Comparison of ENCODE assay signal across 20 cellular contexts in the genomic region with DNA sequence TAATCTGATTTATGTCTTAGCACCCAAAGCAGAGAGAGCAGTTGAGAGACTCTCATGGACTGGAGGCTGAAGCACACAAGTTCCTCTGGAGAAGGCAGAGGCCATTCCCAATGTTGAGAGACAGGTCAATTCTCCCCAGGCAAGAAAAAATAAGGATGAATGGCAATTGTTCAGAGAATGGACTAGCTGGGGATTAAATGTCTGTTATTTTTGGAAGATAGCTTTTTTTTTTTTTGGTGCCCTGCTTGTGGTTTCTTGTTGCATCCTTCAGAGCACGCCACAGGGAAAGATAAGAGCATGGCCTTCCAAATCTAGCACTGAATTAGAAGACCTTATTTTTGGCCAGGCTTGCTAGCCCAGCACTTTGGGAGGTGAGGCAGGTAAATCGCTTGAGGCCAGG.
DNase-seq lines count a peak whose midpoint lies in the region; ATAC-seq and TF ChIP-seq lines count a peak whose summit lies in the region.
"Had no signal": no experiment of that assay in that cellular context is flagged by ENCODE, and none has a peak within 500 bp of the region (broad histone marks: within the 10 kb centered on the region; RNA-seq: fewer than 3 reads in every experiment).

No MANE protein-coding gene starts in this region.

- 0 out of 2 replicates have a peak, but pooled peaks cover 4% of the 10 kb centered on the region for H3K79me2 ChIP-seq in PC-3 (ENCODE audit: low read length)

- peaks cover 18% of the 10 kb centered on the region for H3F3A ChIP-seq in PC-3 (ENCODE audit: low read length, unreplicated experiment)

- H3K27me3 Mint-ChIP-seq in Calu3 (ENCODE audit: unreplicated experiment): no peaks in the 10 kb centered on the region
- H3K27me3 Mint-ChIP-seq in osteocyte (ENCODE audit: unreplicated experiment): no peaks in the 10 kb centered on the region

- no peak overlapping the region for H3K4me3 Mint-ChIP-seq in Calu3 (ENCODE audit: low read depth, unreplicated experiment)
- H3K4me3 Mint-ChIP-seq in osteocyte (ENCODE audit: unreplicated experiment): no peak overlapping the region
- H3K4me3 Mint-ChIP-seq: stimulated activated naive CD8-positive, alpha-beta T cell treated with anti-CD3 and anti-CD28 coated beads, Interleukin-15, amount 100 ng/mL, for 72 hours had no signal

- intact Hi-C loops in Calu3 (cut with micrococcal nuclease; ENCODE audit: unreplicated experiment) (loop anchor here (10.0 kb wide), 1 partner anchor 223 kb away; the partner anchor contains the start of gene SLC45A1), PC-3 (cut with micrococcal nuclease) (no loop called here)

- peak overlapping the region; percentile 83 for H3K9ac ChIP-seq in PC-3 (ENCODE audit: low read length)

- H3K4me1 ChIP-seq in PC-3 (ENCODE audit: insufficient read depth, low read length): peaks cover 67% of the 10 kb centered on the region
- H3K4me1 ChIP-seq: uterus had no signal

- no peaks in the 10 kb centered on the region for H3K36me3 ChIP-seq in PC-3 (ENCODE audit: low read depth, low read length)
- H3K36me3 ChIP-seq: left lung, uterus had no signal

- H3K4me1 Mint-ChIP-seq in Calu3 (ENCODE audit: low read depth, unreplicated experiment) (peaks cover 63% of the 10 kb centered on the region), osteocyte (ENCODE audit: unreplicated experiment) (peaks cover 78% of the 10 kb centered on the region)

- DNase-seq in Calu3 (no peak), PC-3 (no peak), cardiac fibroblast (ENCODE audit: low read depth in 2 of 2) (peak; percentile 37 to 41), osteocyte (ENCODE audit: extremely low spot score, unreplicated experiment) (no peak), NCI-H2171 (lab: John Stamatoyannopoulos, UW) (no peak), NCI-H524 (lab: John Stamatoyannopoulos, UW) (no peak), cortex of kidney (lab: John Stamatoyannopoulos, UW) (no peak)
- no peak for DNase-seq in stimulated activated CD4-positive, alpha-beta T cell treated with anti-CD3 and anti-CD28 coated beads, Interleukin-4, amount 100 ng/mL, for 24 hours
- DNase-seq: activated CD4-positive, alpha-beta T cell treated with anti-CD3 and anti-CD28 coated beads, Interleukin-2, amount 50 U/mL, for 1 hour; anterior cingulate cortex; COR-L47; GOT3; left lung; NCI-H2081 treated with DMSO at 0.1 percent for 48 hours; NCI-H526 treated with DMSO at 0.1 percent for 48 hours; nucleus accumbens; right cardiac atrium; stimulated activated naive CD8-positive, alpha-beta T cell treated with anti-CD3 and anti-CD28 coated beads, Interleukin-15, amount 100 ng/mL, for 72 hours; uterus had no signal

- H3K9me2 ChIP-seq in PC-3 (replicated peaks; ENCODE audit: low read length): no peaks in the 10 kb centered on the region

- POLR2A ChIA-PET in PC-3 (lab: Charles Lee; ENCODE audit: unreplicated experiment): interaction anchor here (0.6 kb wide), 1 partner anchor 42 kb away, joined by 17 read pairs; no protein-coding TSS in a partner anchor

- H3K36me3 Mint-ChIP-seq in Calu3 (ENCODE audit: insufficient read depth, unreplicated experiment) (peaks cover 32% of the 10 kb centered on the region), osteocyte (ENCODE audit: unreplicated experiment) (no peaks in the 10 kb centered on the region)

- BruUV-seq in Calu3 (replicated peaks; lab: Mats Ljungman, UMichigan) (no TSS peak), PC-3 (replicated peaks; lab: Mats Ljungman, UMichigan) (no TSS peak)

- H3K27me3 ChIP-seq in PC-3 (ENCODE audit: low read length): no peaks in the 10 kb centered on the region
- H3K27me3 ChIP-seq: left lung, uterus had no signal

- TF ChIP-seq CTCF in Calu3 (IDR thresholded peaks at IDR 0.05; ENCODE audit: unreplicated experiment) (no peak), PC-3 (conservative IDR thresholded peaks at IDR 0.05; ENCODE audit: low read depth, low read length) (no peak), cardiac fibroblast (IDR thresholded peaks at IDR 0.05; ENCODE audit: low read depth, low read length) (no peak), osteocyte (IDR thresholded peaks at IDR 0.05) (no peak)

- no peak overlapping the region for H2AFZ ChIP-seq in PC-3 (ENCODE audit: low read length)

- no peak for ATAC-seq in PC-3
- ATAC-seq: left lung; right cardiac atrium; stimulated activated naive CD8-positive, alpha-beta T cell treated with anti-CD3 and anti-CD28 coated beads, Interleukin-15, amount 100 ng/mL, for 72 hours had no signal

- H3K27ac ChIP-seq in PC-3 (ENCODE audit: low read length): peak overlapping the region; percentile 98
- H3K27ac ChIP-seq: coronary artery, left lung had no signal

- H3K9me3 Mint-ChIP-seq in Calu3 (ENCODE audit: low read depth, unreplicated experiment) (no peaks in the 10 kb centered on the region), osteocyte (ENCODE audit: unreplicated experiment) (peaks cover under 1% of the 10 kb centered on the region)
- H3K9me3 Mint-ChIP-seq: stimulated activated naive CD8-positive, alpha-beta T cell treated with anti-CD3 and anti-CD28 coated beads, Interleukin-15, amount 100 ng/mL, for 72 hours had no signal

- H3K9me3 ChIP-seq in PC-3 (ENCODE audit: low read length): no peaks in the 10 kb centered on the region
- H3K9me3 ChIP-seq: left lung, uterus had no signal

- CTCF ChIA-PET in Calu3 (lab: Charles Lee): interaction anchor here (0.6 kb wide), 1 partner anchor 119 kb away, joined by 7 read pairs; no protein-coding TSS in a partner anchor
- CTCF ChIA-PET in PC-3 (lab: Charles Lee): no interaction called here

- H3K27ac Mint-ChIP-seq in Calu3 (ENCODE audit: unreplicated experiment) (peak overlapping the region; percentile 81), osteocyte (ENCODE audit: unreplicated experiment) (peak overlapping the region; percentile 92)

- no peak overlapping the region for H3K4me2 ChIP-seq in PC-3 (ENCODE audit: low read length)

- no peak overlapping the region for H3K4me3 ChIP-seq in PC-3 (ENCODE audit: low read length)
- H3K4me3 ChIP-seq in cardiac fibroblast (replicated peaks in 1 of 2; ENCODE audit: low read depth in 2 of 2, low read length in 2 of 2): no peak overlapping the region
- H3K4me3 ChIP-seq: coronary artery, left lung, uterus had no signal

- H4K20me1 ChIP-seq in PC-3 (ENCODE audit: low read length): no peaks in the 10 kb centered on the region

Comparison
In these comparisons a context has a peak if more than half of its experiments do, and no peak if none do; other contexts are left out.
1. DNase-seq: peak in cardiac fibroblast (2 of 2); none in Calu3 (single experiment), PC-3 (single experiment), osteocyte (single experiment), stimulated activated CD4-positive, alpha-beta T cell treated with anti-CD3 and anti-CD28 coated beads, Interleukin-4, amount 100 ng/mL, for 24 hours (single experiment), NCI-H2171 (single experiment), NCI-H524 (0 of 2) and cortex of kidney (single experiment).